ENCODE assay signal across 1 cellular context in the genomic region with DNA sequence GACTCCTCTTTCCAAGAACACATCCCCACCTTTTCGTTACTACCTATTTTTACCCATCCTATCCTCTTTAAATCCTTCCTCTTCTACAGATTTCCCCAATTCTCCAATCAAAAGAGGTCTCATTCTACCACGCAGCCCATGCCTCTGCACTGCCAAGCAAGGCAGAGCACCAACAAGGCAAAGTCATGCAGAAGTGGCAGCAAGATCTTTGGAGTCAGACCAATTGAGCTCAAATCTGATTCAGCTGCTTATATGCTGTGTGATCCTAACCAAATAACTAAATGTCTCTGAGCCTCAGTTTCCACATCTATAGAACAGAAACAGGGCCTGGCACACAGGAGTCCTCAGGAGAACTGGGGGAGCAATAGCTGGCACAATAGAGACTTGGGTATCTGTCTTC.
TF ChIP-seq lines count a peak whose summit lies in the region.

No MANE protein-coding gene starts in this region.

TF ChIP-seq in SK-N-SH, 30 proteins besides CTCF, POLR2A, EP300 and RAD21 (continued from another document):
- TF ChIP-seq GATA2 (CRISPR knock-in tag; IDR thresholded peaks at IDR 0.05) = no peak
- TF ChIP-seq RXRA (IDR thresholded peaks at IDR 0.05; ENCODE audit: borderline replicate concordance, low read depth) = no peak
- TF ChIP-seq, protein P1, sequence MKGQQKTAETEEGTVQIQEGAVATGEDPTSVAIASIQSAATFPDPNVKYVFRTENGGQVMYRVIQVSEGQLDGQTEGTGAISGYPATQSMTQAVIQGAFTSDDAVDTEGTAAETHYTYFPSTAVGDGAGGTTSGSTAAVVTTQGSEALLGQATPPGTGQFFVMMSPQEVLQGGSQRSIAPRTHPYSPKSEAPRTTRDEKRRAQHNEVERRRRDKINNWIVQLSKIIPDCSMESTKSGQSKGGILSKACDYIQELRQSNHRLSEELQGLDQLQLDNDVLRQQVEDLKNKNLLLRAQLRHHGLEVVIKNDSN (IDR thresholded peaks at IDR 0.05; ENCODE audit: borderline replicate concordance, low read depth) = no peak
- no peak for TF ChIP-seq NFIC (IDR thresholded peaks at IDR 0.05; ENCODE audit: borderline replicate concordance)
- TF ChIP-seq, protein P2, sequence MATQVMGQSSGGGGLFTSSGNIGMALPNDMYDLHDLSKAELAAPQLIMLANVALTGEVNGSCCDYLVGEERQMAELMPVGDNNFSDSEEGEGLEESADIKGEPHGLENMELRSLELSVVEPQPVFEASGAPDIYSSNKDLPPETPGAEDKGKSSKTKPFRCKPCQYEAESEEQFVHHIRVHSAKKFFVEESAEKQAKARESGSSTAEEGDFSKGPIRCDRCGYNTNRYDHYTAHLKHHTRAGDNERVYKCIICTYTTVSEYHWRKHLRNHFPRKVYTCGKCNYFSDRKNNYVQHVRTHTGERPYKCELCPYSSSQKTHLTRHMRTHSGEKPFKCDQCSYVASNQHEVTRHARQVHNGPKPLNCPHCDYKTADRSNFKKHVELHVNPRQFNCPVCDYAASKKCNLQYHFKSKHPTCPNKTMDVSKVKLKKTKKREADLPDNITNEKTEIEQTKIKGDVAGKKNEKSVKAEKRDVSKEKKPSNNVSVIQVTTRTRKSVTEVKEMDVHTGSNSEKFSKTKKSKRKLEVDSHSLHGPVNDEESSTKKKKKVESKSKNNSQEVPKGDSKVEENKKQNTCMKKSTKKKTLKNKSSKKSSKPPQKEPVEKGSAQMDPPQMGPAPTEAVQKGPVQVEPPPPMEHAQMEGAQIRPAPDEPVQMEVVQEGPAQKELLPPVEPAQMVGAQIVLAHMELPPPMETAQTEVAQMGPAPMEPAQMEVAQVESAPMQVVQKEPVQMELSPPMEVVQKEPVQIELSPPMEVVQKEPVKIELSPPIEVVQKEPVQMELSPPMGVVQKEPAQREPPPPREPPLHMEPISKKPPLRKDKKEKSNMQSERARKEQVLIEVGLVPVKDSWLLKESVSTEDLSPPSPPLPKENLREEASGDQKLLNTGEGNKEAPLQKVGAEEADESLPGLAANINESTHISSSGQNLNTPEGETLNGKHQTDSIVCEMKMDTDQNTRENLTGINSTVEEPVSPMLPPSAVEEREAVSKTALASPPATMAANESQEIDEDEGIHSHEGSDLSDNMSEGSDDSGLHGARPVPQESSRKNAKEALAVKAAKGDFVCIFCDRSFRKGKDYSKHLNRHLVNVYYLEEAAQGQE (IDR thresholded peaks at IDR 0.05; ENCODE audit: low read depth, low read length) = no peak
- TF ChIP-seq FOXM1 (IDR thresholded peaks at IDR 0.05; ENCODE audit: low read depth) = no peak
- TF ChIP-seq, protein P3, sequence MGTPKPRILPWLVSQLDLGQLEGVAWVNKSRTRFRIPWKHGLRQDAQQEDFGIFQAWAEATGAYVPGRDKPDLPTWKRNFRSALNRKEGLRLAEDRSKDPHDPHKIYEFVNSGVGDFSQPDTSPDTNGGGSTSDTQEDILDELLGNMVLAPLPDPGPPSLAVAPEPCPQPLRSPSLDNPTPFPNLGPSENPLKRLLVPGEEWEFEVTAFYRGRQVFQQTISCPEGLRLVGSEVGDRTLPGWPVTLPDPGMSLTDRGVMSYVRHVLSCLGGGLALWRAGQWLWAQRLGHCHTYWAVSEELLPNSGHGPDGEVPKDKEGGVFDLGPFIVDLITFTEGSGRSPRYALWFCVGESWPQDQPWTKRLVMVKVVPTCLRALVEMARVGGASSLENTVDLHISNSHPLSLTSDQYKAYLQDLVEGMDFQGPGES (IDR thresholded peaks at IDR 0.05; ENCODE audit: low read depth, low read length) = no peak
- no peak for TF ChIP-seq RFX5 (IDR thresholded peaks at IDR 0.05; ENCODE audit: low read length)
